ENCODE assay signal across 18 cellular contexts in genomic region chr10:58854811-58855210, GRCh38.
"Had no signal": no experiment of that assay in that cellular context is flagged by ENCODE, and none has a peak within 500 bp of the region (broad histone marks: within the 10 kb centered on the region; RNA-seq: fewer than 3 reads in every experiment).

No MANE protein-coding gene starts in this region.

- H3K4me3 ChIP-seq: ascending aorta, coronary artery, mucosa of descending colon, right lobe of liver, smooth muscle cell, suprapubic skin, transverse colon had no signal

- H3K27ac ChIP-seq: ascending aorta, coronary artery, parathyroid adenoma, right lobe of liver, suprapubic skin, transverse colon had no signal

- H3K27me3 ChIP-seq: ascending aorta, right lobe of liver, suprapubic skin, transverse colon had no signal

- H3K4me2 ChIP-seq: smooth muscle cell had no signal

- H3K36me3 ChIP-seq: ascending aorta, right lobe of liver, suprapubic skin, transverse colon had no signal

- H3K9ac ChIP-seq: parathyroid adenoma had no signal

- H3K79me2 ChIP-seq: parathyroid adenoma had no signal

- H2AFZ ChIP-seq: parathyroid adenoma had no signal

- DNase-seq: activated CD4-positive, alpha-beta T cell treated with anti-CD3 and anti-CD28 coated beads, Interleukin-2, amount 50 U/mL, for 4 hours; activated gamma-delta T cell; activated T-cell treated with anti-CD3 and anti-CD28 coated beads, Interleukin-2, amount 50 U/mL, for 72 hours; erythroblast; head of caudate nucleus; kidney glomerular epithelial cell; left ventricle myocardium superior; mucosa of descending colon; naive thymus-derived CD4-positive, alpha-beta T cell; right lobe of liver; stimulated activated CD4-positive, alpha-beta T cell treated with anti-CD3 and anti-CD28 coated beads, Interleukin-4, amount 100 ng/mL, for 1 hour; stimulated activated naive CD8-positive, alpha-beta T cell treated with anti-CD3 and anti-CD28 coated beads, Interleukin-15, amount 100 ng/mL, for 72 hours; transverse colon had no signal

- H3K9me3 ChIP-seq: ascending aorta, right lobe of liver, suprapubic skin had no signal

- ATAC-seq: activated T-cell treated with anti-CD3 and anti-CD28 coated beads, Interleukin-2, amount 50 U/mL, for 72 hours; left ventricle myocardium superior; mucosa of descending colon; naive thymus-derived CD4-positive, alpha-beta T cell; right lobe of liver; stimulated activated naive CD8-positive, alpha-beta T cell treated with anti-CD3 and anti-CD28 coated beads, Interleukin-15, amount 100 ng/mL, for 72 hours had no signal

- H3K4me1 ChIP-seq: parathyroid adenoma, right lobe of liver, transverse colon had no signal
